Comparison of ENCODE assay signal across 8 cellular contexts in the genomic region with DNA sequence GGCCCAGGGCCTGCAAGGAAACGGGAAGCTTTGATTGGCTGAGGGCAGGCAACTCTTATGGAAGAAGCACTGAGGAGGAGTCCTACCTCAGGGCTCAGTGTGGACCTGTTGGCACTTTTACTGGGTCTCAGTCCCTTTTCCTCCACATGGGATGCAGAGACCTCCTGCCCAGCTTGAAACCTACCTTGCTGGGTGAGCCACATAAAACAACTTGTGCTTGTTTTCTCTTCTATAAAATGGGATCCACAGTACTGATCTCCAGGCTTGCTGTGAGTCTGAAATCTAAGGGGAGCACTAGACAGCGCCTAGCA. TPM values are rescaled to one million over a fixed set of nuclear protein-coding genes. Genes with fewer than 3 reads are reported as not detected.
DNase-seq lines count a peak whose midpoint lies in the region; ATAC-seq and TF ChIP-seq lines count a peak whose summit lies in the region.

No MANE protein-coding gene starts in this region.

- H3K4me1 ChIP-seq in CD4-positive, alpha-beta memory T cell (ENCODE audit: insufficient read depth, low read length) = peaks cover 51% of the 10 kb centered on the region
- peaks cover 8% of the 10 kb centered on the region for H3K4me1 ChIP-seq in colonic mucosa

- no peaks in the 10 kb centered on the region for H3K27me3 ChIP-seq in CD4-positive, alpha-beta memory T cell (ENCODE audit: insufficient read depth, low read length)
- H3K27me3 ChIP-seq in colonic mucosa = no peaks in the 10 kb centered on the region

- peak overlapping the region; percentile 93 to 99 (median 97) for H3K27ac Mint-ChIP-seq in CD4-positive, alpha-beta memory T cell
- peak overlapping the region; percentile 99 to 100 for H3K27ac Mint-ChIP-seq in natural killer cell treated with Interleukin-12 subunit alpha and Interleukin-12 subunit beta and Interleukin-15 and Interleukin-18, amount 100 ng/mL, for 72 hours

- CTCF ChIA-PET in CD4-positive, alpha-beta memory T cell (lab: Charles Lee; ENCODE audit: partially characterized antibody) = interaction anchor here (0.9 to 1.5 kb wide), 3 partner anchors 17 to 133 kb away, joined by 3 to 6 read pairs (median 3); partner anchors contain the start of genes ENDOG and PKN3

- peaks cover 34 to 57% (median 45%) of the 10 kb centered on the region in 4 donors for H3K4me1 Mint-ChIP-seq in CD4-positive, alpha-beta memory T cell
- peaks cover 40 to 42% of the 10 kb centered on the region in 2 donors for H3K4me1 Mint-ChIP-seq in natural killer cell treated with Interleukin-12 subunit alpha and Interleukin-12 subunit beta and Interleukin-15 and Interleukin-18, amount 100 ng/mL, for 72 hours (ENCODE audit: low read depth in 2 of 2)

- peaks cover 0 to 2% (median 0%) of the 10 kb centered on the region in 8 donors for H3K9me3 Mint-ChIP-seq in CD4-positive, alpha-beta memory T cell
- H3K9me3 Mint-ChIP-seq in natural killer cell treated with Interleukin-12 subunit alpha and Interleukin-12 subunit beta and Interleukin-15 and Interleukin-18, amount 100 ng/mL, for 72 hours = no peaks in the 10 kb centered on the region

- peak overlapping the region; percentile 74 for H3K27ac ChIP-seq in CD4-positive, alpha-beta memory T cell (ENCODE audit: low read depth, low read length)
- peak overlapping the region; percentile 77 for H3K27ac ChIP-seq in KOPT-K1 (ENCODE audit: low read depth, low read length, poor library complexity, severe bottlenecking)
- H3K27ac ChIP-seq in colonic mucosa = peak overlapping the region; percentile 96

- no peaks in the 10 kb centered on the region for H3K36me3 ChIP-seq in CD4-positive, alpha-beta memory T cell (ENCODE audit: insufficient read depth, low read length)
- H3K36me3 ChIP-seq in KOPT-K1 (ENCODE audit: insufficient read depth, low read length) = no peaks in the 10 kb centered on the region
- H3K36me3 ChIP-seq in colonic mucosa = no peaks in the 10 kb centered on the region

- DNase-seq in CD4-positive, alpha-beta memory T cell = no peak
- DNase-seq in colonic mucosa (no peak), LoVo (ENCODE audit: low spot score) (no peak), NCI-H446 treated with DMSO at 0.1 percent for 48 hours (lab: John Stamatoyannopoulos, UW) (no peak)
- DNase-seq in natural killer cell treated with Interleukin-12 subunit alpha and Interleukin-12 subunit beta and Interleukin-15 and Interleukin-18, amount 100 ng/mL, for 72 hours (ENCODE audit: low spot score) = no peak

- H3K36me3 Mint-ChIP-seq in CD4-positive, alpha-beta memory T cell = peaks cover 0 to 9% of the 10 kb centered on the region in 2 donors
- peaks cover 9% of the 10 kb centered on the region for H3K36me3 Mint-ChIP-seq in natural killer cell treated with Interleukin-12 subunit alpha and Interleukin-12 subunit beta and Interleukin-15 and Interleukin-18, amount 100 ng/mL, for 72 hours

- H3K4me3 Mint-ChIP-seq in CD4-positive, alpha-beta memory T cell = peak overlapping the region; percentile 91 to 99 (median 96)
- peak overlapping the region; percentile 97 for H3K4me3 Mint-ChIP-seq in natural killer cell treated with Interleukin-12 subunit alpha and Interleukin-12 subunit beta and Interleukin-15 and Interleukin-18, amount 100 ng/mL, for 72 hours

- intact Hi-C loops in CD4-positive, alpha-beta memory T cell (cut with micrococcal nuclease) = no loop called here
- intact Hi-C loops in colonic mucosa (cut with DNase I) = no loop called here

- H3K9ac ChIP-seq in colonic mucosa (ENCODE audit: low read depth in 2 of 2, low read length in 2 of 2) = peak overlapping the region in 1 of 2 donors; percentile 93

- POLR2A ChIA-PET in CD4-positive, alpha-beta memory T cell (lab: Charles Lee; ENCODE audit: partially characterized antibody) = interaction anchor here (0.9 to 3.6 kb wide), 13 partner anchors 9 to 409 kb away, joined by 3 to 28 read pairs (median 7); partner anchors contain the start of genes DYNC2I2, ENDOG, GLE1 and GOLGA2

- ATAC-seq in natural killer cell treated with Interleukin-12 subunit alpha and Interleukin-12 subunit beta and Interleukin-15 and Interleukin-18, amount 100 ng/mL, for 72 hours = no peak
- ATAC-seq in GM21619 (IDR thresholded peaks at IDR 0.05; ENCODE audit: unreplicated experiment) (no peak), HG02571 (IDR thresholded peaks at IDR 0.05; ENCODE audit: unreplicated experiment) (no peak)

- H3K9me3 ChIP-seq in CD4-positive, alpha-beta memory T cell (ENCODE audit: control insufficient read depth in 1 of 2, low read length in 2 of 2) = no peaks in the 10 kb centered on the region
- H3K9me3 ChIP-seq in KOPT-K1 (ENCODE audit: insufficient read depth, low read length, poor library complexity, severe bottlenecking) (no peaks in the 10 kb centered on the region), colonic mucosa (no peaks in the 10 kb centered on the region)

- no peaks in the 10 kb centered on the region for H3K27me3 Mint-ChIP-seq in CD4-positive, alpha-beta memory T cell
- H3K27me3 Mint-ChIP-seq in natural killer cell treated with Interleukin-12 subunit alpha and Interleukin-12 subunit beta and Interleukin-15 and Interleukin-18, amount 100 ng/mL, for 72 hours = no peaks in the 10 kb centered on the region

- peak overlapping the region in 1 of 2 donors; percentile 74 for H3K4me3 ChIP-seq in CD4-positive, alpha-beta memory T cell (ENCODE audit: low read length in 2 of 2)
- peak overlapping the region; percentile 13 for H3K4me3 ChIP-seq in colonic mucosa

- no peak for TF ChIP-seq CTCF in colonic mucosa (IDR thresholded peaks at IDR 0.05)

RNA-seq across cellular contexts. Expression of gene SET, which starts 4.0 kb away (rescaled TPM):
- 100 to 1,000 TPM; 261 to 264 TPM for total RNA-seq in CD4-positive, alpha-beta memory T cell
- polyA plus RNA-seq in CD4-positive, alpha-beta memory T cell = 100 to 1,000 TPM; 132 to 191 TPM
- total RNA-seq in colonic mucosa = 100 to 1,000 TPM; 222 to 348 TPM
- 100 to 1,000 TPM; 495 to 800 TPM for total RNA-seq in natural killer cell treated with Interleukin-12 subunit alpha and Interleukin-12 subunit beta and Interleukin-15 and Interleukin-18, amount 100 ng/mL, for 72 hours

RNA-seq across cellular contexts. Expression of gene PKN3, which starts 17.3 kb away (rescaled TPM):
- 1 to 10 TPM; 1.7 to 2.6 TPM for total RNA-seq in CD4-positive, alpha-beta memory T cell
- polyA plus RNA-seq in CD4-positive, alpha-beta memory T cell = 1 to 10 TPM in 1 of 2 donors, under 1 TPM in 1; 0.48 to 1.3 TPM
- total RNA-seq in colonic mucosa = 1 to 10 TPM; 2.8 to 7.5 TPM
- 1 to 10 TPM; 7.0 to 8.0 TPM for total RNA-seq in natural killer cell treated with Interleukin-12 subunit alpha and Interleukin-12 subunit beta and Interleukin-15 and Interleukin-18, amount 100 ng/mL, for 72 hours

RNA-seq across cellular contexts. Expression of gene DYNC2I2, which starts 28.3 kb away (rescaled TPM):
- 1 to 10 TPM; 4.3 to 4.6 TPM for total RNA-seq in CD4-positive, alpha-beta memory T cell
- polyA plus RNA-seq in CD4-positive, alpha-beta memory T cell = 1 to 10 TPM; 1.7 to 2.4 TPM
- 100 to 1,000 TPM in 1 of 2 donors, 10 to 100 TPM in 1; 39.7 to 152 TPM for total RNA-seq in colonic mucosa
- 10 to 100 TPM; 23.7 to 62.6 TPM for total RNA-seq in natural killer cell treated with Interleukin-12 subunit alpha and Interleukin-12 subunit beta and Interleukin-15 and Interleukin-18, amount 100 ng/mL, for 72 hours

RNA-seq across cellular contexts. Expression of gene ZDHHC12, which starts 39.0 kb away (rescaled TPM):
- total RNA-seq in CD4-positive, alpha-beta memory T cell = 10 to 100 TPM; 24.6 to 25.7 TPM
- 10 to 100 TPM; 57.6 to 75.7 TPM for polyA plus RNA-seq in CD4-positive, alpha-beta memory T cell
- 100 to 1,000 TPM in 1 of 2 donors, 10 to 100 TPM in 1; 69.9 to 129 TPM for total RNA-seq in colonic mucosa
- 10 to 100 TPM; 56.3 to 72.3 TPM for total RNA-seq in natural killer cell treated with Interleukin-12 subunit alpha and Interleukin-12 subunit beta and Interleukin-15 and Interleukin-18, amount 100 ng/mL, for 72 hours

Comparison
In these comparisons a context has a peak if more than half of its experiments do, and no peak if none do; other contexts are left out.
1. RNA of gene DYNC2I2, which starts 28.3 kb away (total RNA-seq): 39.7 to 152 TPM in colonic mucosa and 23.7 to 62.6 TPM in natural killer cell treated with Interleukin-12 subunit alpha and Interleukin-12 subunit beta and Interleukin-15 and Interleukin-18, amount 100 ng/mL, for 72 hours; 4.3 to 4.6 TPM in CD4-positive, alpha-beta memory T cell; every median in the first group is over 4 times any median in the second.
2. Peak in every context shown above with its lines, with median percentiles within 50 percentile points of each other: H3K27ac ChIP-seq.